17 cellular contexts compared by ENCODE assay signal in genomic region chr4:112094330-112094729, GRCh38. TPM values are rescaled to one million over a fixed set of nuclear protein-coding genes. Genes with fewer than 3 reads are reported as not detected.
A peak's percentile ranks its signal among the peaks of the same experiment; 100 is the strongest.
DNase-seq lines count a peak whose midpoint lies in the region; ATAC-seq lines count a peak whose summit lies in the region.
"Had no signal": no experiment of that assay in that cellular context is flagged by ENCODE, and none has a peak within 500 bp of the region (broad histone marks: within the 10 kb centered on the region; RNA-seq: fewer than 3 reads in every experiment).

No MANE protein-coding gene starts in this region.

- H3K27ac ChIP-seq in right cardiac atrium (ENCODE audit: low read length): no peak overlapping the region
- H3K27ac ChIP-seq: 22Rv1, A549 had no signal

- no peaks in the 10 kb centered on the region for H3K27me3 ChIP-seq in right cardiac atrium (ENCODE audit: control insufficient read depth, insufficient read depth)

- no peaks in the 10 kb centered on the region for H3K9me3 ChIP-seq in right cardiac atrium (ENCODE audit: control insufficient read depth, low read length)
- H3K9me3 ChIP-seq: A549 had no signal

- no peaks in the 10 kb centered on the region for H3K4me1 ChIP-seq in right cardiac atrium (ENCODE audit: control insufficient read depth, insufficient read depth, low read length)
- H3K4me1 ChIP-seq: A549 had no signal

- ATAC-seq in Right ventricle myocardium inferior (peak; percentile 68), right cardiac atrium (no peak), GM18907 (IDR thresholded peaks at IDR 0.05; ENCODE audit: unreplicated experiment) (peak; percentile 15), HG02642 (IDR thresholded peaks at IDR 0.05; ENCODE audit: poor library complexity, unreplicated experiment) (peak; percentile 15), left ventricle myocardium superior (peak; percentile 90)
- ATAC-seq: A549, GM23338, HCT116, HepG2 had no signal

- 35% methylated on average over 1 of the region's 1 CpG for WGBS in right cardiac atrium

- intact Hi-C loops in Right ventricle myocardium inferior (cut with DNase I): loop anchor here (10.0 kb wide), 1 partner anchor 430 kb away; no protein-coding TSS in a partner anchor
- intact Hi-C loops in right cardiac atrium (cut with DNase I): no loop called here
- intact Hi-C loops in left ventricle myocardium superior (cut with micrococcal nuclease): no loop called here

- DNase-seq in Right ventricle myocardium inferior (ENCODE audit: missing footprints) (no peak), right cardiac atrium (no peak), left ventricle myocardium superior (no peak), dermis blood vessel endothelial cell (no peak), inferior parietal cortex (ENCODE audit: extremely low spot score) (no peak)
- DNase-seq: AML-193; CD4-positive, alpha-beta memory T cell; DMS79 treated with DMSO at 0.1 percent for 48 hours; GF-D8; HFFc6 had no signal

- H3K4me3 ChIP-seq in right cardiac atrium (ENCODE audit: low read length): no peak overlapping the region
- H3K4me3 ChIP-seq: A549, GM23338 had no signal

RNA-seq across cellular contexts. Expression of gene FAM241A, which starts 50.9 kb away (rescaled TPM):
- total RNA-seq in Right ventricle myocardium inferior (8.8 TPM), right cardiac atrium (1 to 10 TPM; 4.8 to 7.9 (median 7.1) TPM), left ventricle myocardium superior (11.3 TPM), dermis blood vessel endothelial cell (19.2 and 20.3 TPM in 2 replicates)
- polyA plus RNA-seq in right cardiac atrium: 6.8 TPM

Comparison
In these comparisons a context has a peak if more than half of its experiments do, and no peak if none do; other contexts are left out.
1. ATAC-seq: peak in Right ventricle myocardium inferior (single experiment), GM18907 (single experiment), HG02642 (single experiment) and left ventricle myocardium superior (single experiment); none in right cardiac atrium (0 of 2).